In the genomic region with DNA sequence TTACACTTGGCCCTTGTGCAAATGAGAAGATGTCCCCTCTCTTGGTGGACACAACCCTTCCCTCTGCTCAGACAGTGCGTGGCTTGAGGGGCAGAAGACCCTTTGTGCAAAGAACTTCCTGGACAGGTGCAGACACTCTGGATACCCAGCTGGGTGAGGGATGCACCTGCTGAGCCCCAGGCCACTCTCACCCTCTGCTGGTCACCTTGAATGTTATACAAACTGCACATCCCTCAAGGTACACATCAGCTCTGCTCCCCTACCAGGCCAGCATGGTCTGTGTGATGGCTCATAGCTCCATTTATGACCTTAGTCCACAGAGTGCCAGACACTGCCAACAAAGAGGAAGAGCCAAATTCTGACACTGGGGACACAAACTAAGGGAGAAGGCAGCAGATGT, we compare ENCODE assay signal across 1 cellular context.
TF ChIP-seq lines count a peak whose summit lies in the region.

No MANE protein-coding gene starts in this region.

TF ChIP-seq in H1, 55 proteins besides CTCF, POLR2A, EP300 and RAD21:
- TF ChIP-seq, protein P1, sequence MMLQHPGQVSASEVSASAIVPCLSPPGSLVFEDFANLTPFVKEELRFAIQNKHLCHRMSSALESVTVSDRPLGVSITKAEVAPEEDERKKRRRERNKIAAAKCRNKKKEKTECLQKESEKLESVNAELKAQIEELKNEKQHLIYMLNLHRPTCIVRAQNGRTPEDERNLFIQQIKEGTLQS (IDR thresholded peaks at IDR 0.05; ENCODE audit: insufficient read depth, low read depth, low read length) = no peak
- TF ChIP-seq CHD1 (IDR thresholded peaks at IDR 0.05; ENCODE audit: low read depth, low read length) (no peak), CTBP2 (IDR thresholded peaks at IDR 0.05; ENCODE audit: borderline replicate concordance, insufficient read depth, insufficient read length, low read length) (no peak), HDAC2 (IDR thresholded peaks at IDR 0.05; ENCODE audit: borderline replicate concordance in 1 of 2, low read depth in 2 of 2, low read length in 2 of 2) (no peak), TAF7 (optimal IDR thresholded peaks at IDR 0.05; ENCODE audit: borderline replicate concordance, low read depth, low read length) (no peak), CEBPB (IDR thresholded peaks at IDR 0.05; ENCODE audit: low read depth, low read length) (no peak), ZNF274 (IDR thresholded peaks at IDR 0.05; ENCODE audit: borderline replicate concordance, extremely low read depth, low read length) (no peak)
- TF ChIP-seq, protein P2, sequence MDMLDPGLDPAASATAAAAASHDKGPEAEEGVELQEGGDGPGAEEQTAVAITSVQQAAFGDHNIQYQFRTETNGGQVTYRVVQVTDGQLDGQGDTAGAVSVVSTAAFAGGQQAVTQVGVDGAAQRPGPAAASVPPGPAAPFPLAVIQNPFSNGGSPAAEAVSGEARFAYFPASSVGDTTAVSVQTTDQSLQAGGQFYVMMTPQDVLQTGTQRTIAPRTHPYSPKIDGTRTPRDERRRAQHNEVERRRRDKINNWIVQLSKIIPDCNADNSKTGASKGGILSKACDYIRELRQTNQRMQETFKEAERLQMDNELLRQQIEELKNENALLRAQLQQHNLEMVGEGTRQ (IDR thresholded peaks at IDR 0.05; ENCODE audit: low read length) = no peak
TF ChIP-seq in H1: peak in this region for 0.
